Comparison of ENCODE assay signal across 1 cellular context in genomic region chr21:45098867-45099266, GRCh38.
TF ChIP-seq lines count a peak whose summit lies in the region.

No MANE protein-coding gene starts in this region.

TF ChIP-seq in IMR-90, 13 proteins besides CTCF, POLR2A, EP300 and RAD21 (continued from another document):
- TF ChIP-seq BHLHE40 (IDR thresholded peaks at IDR 0.05; ENCODE audit: low read depth, low read length) = no peak
